ENCODE assay signal across 8 cellular contexts in the genomic region with DNA sequence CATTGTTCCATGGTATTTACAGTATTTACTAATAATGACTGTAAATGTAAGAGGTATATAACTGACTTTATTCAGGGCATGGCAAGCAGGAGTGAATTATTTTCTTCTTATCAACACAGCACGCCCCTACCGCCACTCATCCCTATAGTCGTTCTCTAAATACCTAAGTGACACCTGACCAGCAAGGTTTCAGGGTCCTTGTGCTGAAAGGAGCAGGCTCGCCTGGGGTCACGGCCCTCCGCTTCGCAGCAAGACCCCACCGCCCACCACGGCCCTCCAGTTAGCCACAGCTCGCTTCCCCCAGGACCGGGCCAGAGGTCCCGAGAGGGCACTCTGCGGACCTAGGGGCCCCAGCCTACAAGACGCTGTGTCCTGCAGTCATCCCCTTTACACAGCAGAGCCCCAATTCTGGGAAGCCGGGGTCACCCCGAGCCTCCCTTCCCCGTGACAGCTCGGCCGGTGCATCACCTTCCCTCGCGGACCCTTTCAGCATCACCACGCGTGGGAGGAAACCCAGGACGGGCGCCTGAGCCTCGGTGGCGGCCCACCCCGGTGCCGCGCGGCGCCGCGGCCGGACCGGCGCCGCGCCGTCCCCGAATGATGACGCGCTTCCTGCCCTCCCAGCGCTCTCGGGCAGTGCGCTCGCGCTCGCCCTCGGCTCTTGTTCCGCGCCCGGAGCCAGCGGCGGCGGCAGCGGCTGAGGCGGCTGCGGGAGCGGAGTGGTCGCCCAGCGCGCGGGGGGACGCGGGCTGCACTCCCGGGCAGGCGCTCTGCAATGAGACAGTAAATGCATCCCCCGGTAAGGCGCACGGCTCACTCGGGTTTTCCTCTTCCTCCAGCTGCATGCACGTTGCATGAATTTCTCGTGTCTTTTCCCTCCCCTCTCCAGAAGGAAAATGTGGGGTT. TPM values are rescaled to one million over a fixed set of nuclear protein-coding genes. Genes with fewer than 3 reads are reported as not detected.
A peak's percentile ranks its signal among the peaks of the same experiment; 100 is the strongest.
DNase-seq lines count a peak whose midpoint lies in the region; FAIRE-seq and TF ChIP-seq lines count a peak whose summit lies in the region.

A gene (plus strand): TSS at position 664 of the 906 bp plus-strand sequence.

- peaks cover 10% of the 10 kb centered on the region for H3K4me1 ChIP-seq in HAP-1

- TF ChIP-seq POLR2A in GM12891 (IDR thresholded peaks at IDR 0.05; ENCODE audit: low read depth, low read length): peak; percentile 90

- DNase-seq in GM12891 (ENCODE audit: insufficient read length, low spot score) (peak; percentile 85), HAP-1 (ENCODE audit: low spot score in 2 of 2) (peak; percentile 84 to 87), M059J (ENCODE audit: low read depth) (peak; percentile 65), T-helper 9 cell (peak; percentile 17), astrocyte of the hippocampus (ENCODE audit: low read depth, low spot score) (peak; percentile 93), hypothalamus (lab: John Stamatoyannopoulos, UW) (peak in 47 of 51 donors; percentile 18 to 87 (median 59)), retina (peak; percentile 91), NCI-H1048 (lab: John Stamatoyannopoulos, UW) (no peak)

- in situ Hi-C loops in HAP-1 (cut with MboI; ENCODE audit: low sequenced_read_pairs): no loop called here

- H3K27me3 ChIP-seq in HAP-1 (ENCODE audit: low read depth): peaks cover 9% of the 10 kb centered on the region

- no peaks in the 10 kb centered on the region for H3K9me3 ChIP-seq in HAP-1

- FAIRE-seq in GM12891 (lab: Jason Lieb, UNC): peak; percentile 91

- H3K36me3 ChIP-seq in HAP-1 (replicated peaks): no peaks in the 10 kb centered on the region; the same call in 1 of the 2 replicates

- peak within 1 kb of the TSS; percentile 96 for H3K4me3 ChIP-seq in HAP-1

TF ChIP-seq in GM12891, 5 proteins besides CTCF, POLR2A, EP300 and RAD21:
- TF ChIP-seq POLR2AphosphoS5 (IDR thresholded peaks at IDR 0.05; ENCODE audit: low read depth, low read length) (peak; percentile 92), POU2F2 (IDR thresholded peaks at IDR 0.05; ENCODE audit: low read depth, low read length) (peak; percentile 32; the same call in 1 of the 2 replicates), TAF1 (IDR thresholded peaks at IDR 0.05; ENCODE audit: low read depth, low read length) (peak; percentile 61; the same call in 1 of the 2 replicates), PAX5 (IDR thresholded peaks at IDR 0.05; ENCODE audit: insufficient read depth, low read length, severe bottlenecking) (no peak), SPI1 (IDR thresholded peaks at IDR 0.05; ENCODE audit: low read depth, low read length) (no peak)

RNA-seq across cellular contexts. Expression of the gene that starts here (rescaled TPM):
- polyA plus RNA-seq in GM12891 (2012; ENCODE audit: low read depth, missing spikeins): 0.27 TPM
- total RNA-seq in M059J (2014; rRNA removed; shearing (Covaris generic)): 7.3 and 19.2 TPM in 2 replicates
